ENCODE assay signal across 4 cellular contexts in genomic region chr5:72637058-72637457, GRCh38.
"Had no signal": no experiment of that assay in that cellular context is flagged by ENCODE, and none has a peak within 500 bp of the region (broad histone marks: within the 10 kb centered on the region; RNA-seq: fewer than 3 reads in every experiment).

No MANE protein-coding gene starts in this region.

- H3K4me3 ChIP-seq: K562 had no signal

- H3K27ac ChIP-seq: HL-60, KMS-11 had no signal

- ATAC-seq: HepG2, K562 had no signal
